32 cellular contexts compared by ENCODE assay signal in genomic region chr6:161740486-161740885, GRCh38.
"Had no signal": no experiment of that assay in that cellular context is flagged by ENCODE, and none has a peak within 500 bp of the region (broad histone marks: within the 10 kb centered on the region; RNA-seq: fewer than 3 reads in every experiment).

No MANE protein-coding gene starts in this region.

- H3K27me3 Mint-ChIP-seq: activated CD4-positive, alpha-beta T cell treated with anti-CD3 and anti-CD28 coated beads for 36 hours; activated CD8-positive, alpha-beta memory T cell treated with anti-CD3 and anti-CD28 coated beads, Interleukin-2, amount 10 ng/mL, durations not matched to agents 7 days and 5 days; activated naive CD8-positive, alpha-beta T cell treated with anti-CD3 and anti-CD28 coated beads for 36 hours had no signal

- H3K27ac Mint-ChIP-seq: activated CD4-positive, alpha-beta T cell treated with anti-CD3 and anti-CD28 coated beads for 36 hours; activated CD8-positive, alpha-beta memory T cell treated with anti-CD3 and anti-CD28 coated beads, Interleukin-2, amount 10 ng/mL, durations not matched to agents 7 days and 5 days; activated CD8-positive, alpha-beta T cell treated with anti-CD3 and anti-CD28 coated beads, Interleukin-2, amount 10 ng/mL, durations not matched to agents 7 days and 5 days; activated naive CD8-positive, alpha-beta T cell treated with anti-CD3 and anti-CD28 coated beads for 36 hours; nephron; progenitor cell of endocrine pancreas; T-helper 2 cell treated with Interferon-gamma antibody and Interleukin-4, amounts not matched to agents 5 μg/mL and 100 μg/mL, for 36 hours had no signal

- H3K4me1 Mint-ChIP-seq: activated CD4-positive, alpha-beta T cell treated with anti-CD3 and anti-CD28 coated beads for 36 hours; activated naive CD8-positive, alpha-beta T cell treated with anti-CD3 and anti-CD28 coated beads for 36 hours had no signal

- H3K4me3 ChIP-seq: adrenal gland, ascending aorta, coronary artery, dorsolateral prefrontal cortex, gastrocnemius medialis, left ventricle myocardium inferior, lung, ovary, right lobe of liver, smooth muscle cell, suprapubic skin, tibial nerve had no signal

- H3K9me3 Mint-ChIP-seq: activated naive CD8-positive, alpha-beta T cell treated with anti-CD3 and anti-CD28 coated beads for 36 hours; nephron; T-helper 2 cell treated with Interferon-gamma antibody and Interleukin-4, amounts not matched to agents 5 μg/mL and 100 μg/mL, for 36 hours had no signal

- ATAC-seq: activated CD4-positive, alpha-beta T cell treated with anti-CD3 and anti-CD28 coated beads for 36 hours; activated CD8-positive, alpha-beta memory T cell treated with anti-CD3 and anti-CD28 coated beads, Interleukin-2, amount 10 ng/mL, durations not matched to agents 7 days and 5 days; activated CD8-positive, alpha-beta T cell treated with anti-CD3 and anti-CD28 coated beads, Interleukin-2, amount 10 ng/mL, durations not matched to agents 7 days and 5 days; gastrocnemius medialis; right lobe of liver had no signal

- DNase-seq: activated CD4-positive, alpha-beta T cell treated with anti-CD3 and anti-CD28 coated beads for 36 hours; activated CD4-positive, CD25-positive, alpha-beta regulatory T cell; activated CD8-positive, alpha-beta memory T cell treated with anti-CD3 and anti-CD28 coated beads, Interleukin-2, amount 10 ng/mL, durations not matched to agents 7 days and 5 days; activated CD8-positive, alpha-beta T cell treated with anti-CD3 and anti-CD28 coated beads, Interleukin-2, amount 10 ng/mL, durations not matched to agents 7 days and 5 days; activated naive CD4-positive, alpha-beta T cell treated with Interleukin-2 at 50 U/mL for 16 hours; activated naive CD8-positive, alpha-beta T cell treated with anti-CD3 and anti-CD28 coated beads for 36 hours; activated T-cell treated with anti-CD3 and anti-CD28 coated beads, Interleukin-2, amount 50 U/mL, for 48 hours; adrenal gland; brain microvascular endothelial cell; dorsolateral prefrontal cortex; effector memory CD4-positive, alpha-beta T cell; gastrocnemius medialis; glutamatergic neuron; islet precursor cell; left ventricle myocardium inferior; mesendoderm; ovary; right lobe of liver; stimulated activated CD4-positive, alpha-beta T cell treated with anti-CD3 and anti-CD28 coated beads, Interleukin-1b, Interleukin-23, amount 100 ng/mL, for 48 hours; stimulated activated CD4-positive, alpha-beta T cell treated with anti-CD3 and anti-CD28 coated beads, Interleukin-4, amount 100 ng/mL, for 4 hours; stimulated activated CD8-positive, alpha-beta memory T cell treated with anti-CD3 and anti-CD28 coated beads, Interleukin-4, amount 100 ng/mL, for 48 hours; stimulated activated naive CD4-positive, alpha-beta T cell; T-helper 1 cell had no signal

- H3K4me3 Mint-ChIP-seq: activated CD4-positive, alpha-beta T cell treated with anti-CD3 and anti-CD28 coated beads for 36 hours; activated CD8-positive, alpha-beta memory T cell treated with anti-CD3 and anti-CD28 coated beads, Interleukin-2, amount 10 ng/mL, durations not matched to agents 7 days and 5 days; activated CD8-positive, alpha-beta T cell treated with anti-CD3 and anti-CD28 coated beads, Interleukin-2, amount 10 ng/mL, durations not matched to agents 7 days and 5 days; activated naive CD8-positive, alpha-beta T cell treated with anti-CD3 and anti-CD28 coated beads for 36 hours; nephron; T-helper 2 cell treated with Interferon-gamma antibody and Interleukin-4, amounts not matched to agents 5 μg/mL and 100 μg/mL, for 36 hours had no signal

- H3K36me3 Mint-ChIP-seq: activated CD8-positive, alpha-beta memory T cell treated with anti-CD3 and anti-CD28 coated beads, Interleukin-2, amount 10 ng/mL, durations not matched to agents 7 days and 5 days; activated naive CD8-positive, alpha-beta T cell treated with anti-CD3 and anti-CD28 coated beads for 36 hours had no signal
